In the genomic region with DNA sequence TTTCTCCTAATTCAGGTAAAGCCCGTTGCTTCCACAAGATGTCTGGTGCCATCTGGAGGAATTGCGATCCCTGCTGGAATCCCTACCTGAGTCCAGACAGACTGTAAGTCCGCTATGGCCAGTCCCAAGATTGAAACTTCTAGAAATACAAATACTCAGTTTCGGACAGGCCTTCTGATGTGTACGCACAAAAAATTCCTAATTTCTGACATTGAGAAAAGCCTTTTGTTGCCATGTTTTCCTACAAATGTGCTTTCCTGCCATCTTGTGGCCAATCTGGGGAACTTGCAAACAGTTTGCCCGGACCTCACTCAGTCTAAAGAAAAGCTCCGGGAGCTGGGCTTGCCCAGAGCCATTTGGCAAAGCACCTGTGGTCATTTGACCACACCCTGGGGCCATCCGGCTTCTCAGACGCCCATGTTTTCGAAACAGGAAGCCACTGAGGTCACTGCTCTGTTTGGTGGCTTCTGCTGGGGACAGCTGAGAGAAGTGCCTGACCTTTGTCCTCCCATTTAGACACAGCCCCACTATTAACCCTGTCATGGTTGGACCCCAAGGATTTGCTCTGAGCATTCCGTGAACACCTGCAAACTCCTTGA, we compare ENCODE assay signal across 7 cellular contexts.
DNase-seq lines count a peak whose midpoint lies in the region; ATAC-seq and TF ChIP-seq lines count a peak whose summit lies in the region.

No MANE protein-coding gene starts in this region.

- DNase-seq in NCI-H1417 treated with DMSO at 0.1 percent for 48 hours (lab: John Stamatoyannopoulos, UW) (peak; percentile 27), T1000 (lab: John Stamatoyannopoulos, UW) (peak; percentile 7), brain pericyte (ENCODE audit: low read depth, low spot score) (peak; percentile 20), iPS DF 4.7 (ENCODE audit: extremely low read depth, low spot score) (peak; percentile 53)

- peaks cover 4% of the 10 kb centered on the region for H3K4me1 ChIP-seq in skeletal muscle satellite cell (ENCODE audit: control insufficient read depth, insufficient read depth, low read length)

- H3K27me3 ChIP-seq in skeletal muscle satellite cell (ENCODE audit: control insufficient read depth, insufficient read depth, low read length): peaks cover 27% of the 10 kb centered on the region

- peak overlapping the region; percentile 45 for H3K4me2 ChIP-seq in skeletal muscle satellite cell (ENCODE audit: low read length)

- peak; percentile 84 for TF ChIP-seq CTCF in GM12873 (IDR thresholded peaks at IDR 0.05; ENCODE audit: insufficient read depth, low read depth, low read length, missing control alignments)

- no peaks in the 10 kb centered on the region for H3K9me3 ChIP-seq in skeletal muscle satellite cell (replicated peaks; ENCODE audit: low read length)

- H3K36me3 ChIP-seq in skeletal muscle satellite cell (ENCODE audit: insufficient read depth, low read length): no peaks in the 10 kb centered on the region

- H3K4me3 ChIP-seq in skeletal muscle satellite cell (ENCODE audit: low read length): no peak overlapping the region

- peak; percentile 81 for ATAC-seq in HG02678 (IDR thresholded peaks at IDR 0.05; ENCODE audit: unreplicated experiment)

- peak overlapping the region; percentile 11 for H3K9ac ChIP-seq in skeletal muscle satellite cell (ENCODE audit: low read depth, low read length)
